Comparison of ENCODE assay signal across 15 cellular contexts in genomic region chr7:4981295-4981890, GRCh38. TPM values are rescaled to one million over a fixed set of nuclear protein-coding genes. Genes with fewer than 3 reads are reported as not detected.
DNase-seq lines count a peak whose midpoint lies in the region; ATAC-seq, FAIRE-seq and TF ChIP-seq lines count a peak whose summit lies in the region.
"Not testable (repeated sequence)": the region's sequence is repeated elsewhere in the genome, so short reads cannot be mapped to it uniquely, and the experiment has no call there.
"Had no signal": no experiment of that assay in that cellular context is flagged by ENCODE, and none has a peak within 500 bp of the region (broad histone marks: within the 10 kb centered on the region; RNA-seq: fewer than 3 reads in every experiment).

No MANE protein-coding gene starts in this region.

- not testable (repeated sequence) for H3K27me3 ChIP-seq in OCI-LY1 (ENCODE audit: insufficient read depth, low read length); K562 (ENCODE audit: control insufficient read depth in 2 of 2, insufficient read depth in 2 of 2, low read length in 2 of 2); HepG2 (ENCODE audit: control insufficient read depth in 1 of 2, insufficient read depth in 2 of 2, low read length in 2 of 2); thyroid gland

- TF ChIP-seq POLR2A in K562 (conservative IDR thresholded peaks at IDR 0.05); HepG2 (IDR thresholded peaks at IDR 0.05; ENCODE audit: insufficient read depth in 1 of 2, low read depth in 2 of 2, low read length in 2 of 2); thyroid gland (IDR thresholded peaks at IDR 0.05): not testable (repeated sequence)

- H3K79me2 ChIP-seq in OCI-LY1 (ENCODE audit: insufficient read depth, low read length), result not testable (repeated sequence)
- peaks cover 51% of the 10 kb centered on the region for H3K79me2 ChIP-seq in K562 (ENCODE audit: control insufficient read depth, insufficient read depth, low read length)
- H3K79me2 ChIP-seq in HepG2 (ENCODE audit: insufficient read depth, low read length), result peaks cover 14% of the 10 kb centered on the region

- peak; percentile 16 for DNase-seq in activated CD8-positive, alpha-beta memory T cell treated with anti-CD3 and anti-CD28 coated beads, Interleukin-2, amount 10 ng/mL, durations not matched to agents 7 days and 5 days
- DNase-seq in activated naive CD4-positive, alpha-beta T cell treated with anti-CD3 and anti-CD28 coated beads, Interleukin-2, amount 10 ng/mL, durations not matched to agents 7 days and 5 days; K562 (ENCODE audit: extremely low read depth in 1 of 4, low spot score in 3 of 4); HepG2 (ENCODE audit: low spot score): not testable (repeated sequence)
- DNase-seq in glutamatergic neuron (peak; percentile 0), thyroid gland (peak; percentile 59 to 65)

- H3K9me2 ChIP-seq in OCI-LY1 (ENCODE audit: low read depth, low read length), result not testable (repeated sequence)

- WGBS in K562 (ENCODE audit: insufficient coverage, low coverage, missing lambda C conversion rate), result 89% methylated on average over 13 of the region's 17 CpGs
- WGBS in HepG2 (ENCODE audit: low lambda C conversion rate), result 97% methylated on average over 17 of the region's 17 CpGs
- WGBS in thyroid gland, 2 donors, result 80 to 81% methylated on average over 17 of the region's 17 CpGs

- peaks cover 16% of the 10 kb centered on the region for H3K4me1 ChIP-seq in OCI-LY1 (ENCODE audit: insufficient read depth, low read length, severe bottlenecking)
- not testable (repeated sequence) for H3K4me1 ChIP-seq in K562 (replicated peaks in 1 of 2; ENCODE audit: control insufficient read depth in 2 of 2, insufficient read depth in 2 of 2, low read length in 2 of 2); HepG2 (ENCODE audit: insufficient read depth, low read length); thyroid gland

- not testable (repeated sequence) for H4K20me1 ChIP-seq in OCI-LY1 (ENCODE audit: insufficient read depth, low read length); K562 (replicated peaks; ENCODE audit: control insufficient read depth, insufficient read depth, low read length); HepG2 (ENCODE audit: insufficient read depth, low read length)

- H3K9ac ChIP-seq in OCI-LY1 (ENCODE audit: low read length); K562 (ENCODE audit: insufficient read depth in 1 of 2, low read depth in 2 of 2, low read length in 2 of 2); HepG2 (ENCODE audit: insufficient read depth, low read depth, low read length): not testable (repeated sequence)

- not testable (repeated sequence) for H3K27ac Mint-ChIP-seq in activated CD8-positive, alpha-beta memory T cell treated with anti-CD3 and anti-CD28 coated beads, Interleukin-2, amount 10 ng/mL, durations not matched to agents 7 days and 5 days; glutamatergic neuron (ENCODE audit: unreplicated experiment)
- peak overlapping the region; percentile 21 for H3K27ac Mint-ChIP-seq in activated naive CD4-positive, alpha-beta T cell treated with anti-CD3 and anti-CD28 coated beads, Interleukin-2, amount 10 ng/mL, durations not matched to agents 7 days and 5 days

- peaks cover 53% of the 10 kb centered on the region for H3K36me3 Mint-ChIP-seq in activated CD8-positive, alpha-beta memory T cell treated with anti-CD3 and anti-CD28 coated beads, Interleukin-2, amount 10 ng/mL, durations not matched to agents 7 days and 5 days
- peaks cover 65% of the 10 kb centered on the region for H3K36me3 Mint-ChIP-seq in activated naive CD4-positive, alpha-beta T cell treated with anti-CD3 and anti-CD28 coated beads, Interleukin-2, amount 10 ng/mL, durations not matched to agents 7 days and 5 days
- H3K36me3 Mint-ChIP-seq in glutamatergic neuron (ENCODE audit: unreplicated experiment), result not testable (repeated sequence)

- POLR2A ChIA-PET in K562 (lab: Yijun Ruan, JAX); HepG2 (lab: Yijun Ruan, JAX): not testable (repeated sequence)

- not testable (repeated sequence) for TF ChIP-seq RAD21 in K562 (CRISPR knock-in tag; conservative IDR thresholded peaks at IDR 0.05 in 1 of 2, IDR thresholded peaks at IDR 0.05 in 1 of 2); HepG2 (CRISPR knock-in tag; IDR thresholded peaks at IDR 0.05)

- H3K27ac ChIP-seq in OCI-LY1 (ENCODE audit: low read depth, low read length, poor library complexity, severe bottlenecking), result peak overlapping the region; percentile 35
- H3K27ac ChIP-seq in K562 (ENCODE audit: extremely low read depth, low read depth, low read length); HepG2 (ENCODE audit: extremely low read length, insufficient read depth, low read length); thyroid gland: not testable (repeated sequence)

- ATAC-seq in activated CD8-positive, alpha-beta memory T cell treated with anti-CD3 and anti-CD28 coated beads, Interleukin-2, amount 10 ng/mL, durations not matched to agents 7 days and 5 days; K562; HepG2: not testable (repeated sequence)

- H3K9me1 ChIP-seq in K562 (ENCODE audit: control insufficient read depth, insufficient read depth, low read length), result not testable (repeated sequence)

- in situ Hi-C loops in K562 (cut with MboI); HepG2 (cut with HindIII; ENCODE audit: extremely low pct_ligation_motif_present, low pct_unique_long_range_greater_than_20kb): not testable (repeated sequence)

- intact Hi-C loops in K562 (cut with micrococcal nuclease); HepG2 (cut with micrococcal nuclease; ENCODE audit: unreplicated experiment); thyroid gland (cut with DNase I): not testable (repeated sequence)

- not testable (repeated sequence) for H3K4me2 ChIP-seq in OCI-LY1 (ENCODE audit: low read length); K562 (ENCODE audit: insufficient read depth, low read length); HepG2 (ENCODE audit: low read depth, low read length)

- not testable (repeated sequence) for BruUV-seq in K562 (replicated peaks; lab: Mats Ljungman, UMichigan); HepG2 (replicated peaks; lab: Mats Ljungman, UMichigan)

- peaks cover 70% of the 10 kb centered on the region for H3K36me3 ChIP-seq in OCI-LY1 (ENCODE audit: insufficient read depth, low read length)
- H3K36me3 ChIP-seq in K562 (ENCODE audit: control insufficient read depth, insufficient read depth, low read length), result peaks cover 88% of the 10 kb centered on the region
- H3K36me3 ChIP-seq in HepG2 (replicated peaks in 1 of 2; ENCODE audit: control insufficient read depth in 1 of 2, insufficient read depth in 2 of 2, low read length in 2 of 2), result peaks cover 3 to 45% of the 10 kb centered on the region in 2 experiments; a peak in 4 of 5 replicates
- H3K36me3 ChIP-seq in thyroid gland, result peaks cover 26 to 33% of the 10 kb centered on the region in 2 donors

- not testable (repeated sequence) for H3K4me3 ChIP-seq in OCI-LY1 (ENCODE audit: low read depth, low read length, poor library complexity, severe bottlenecking); K562; HepG2 (replicated peaks in 1 of 3; ENCODE audit: insufficient read depth in 1 of 3, low read depth in 2 of 3, low read length in 3 of 3); thyroid gland (replicated peaks in 1 of 3)

- not testable (repeated sequence) for H3K27me3 Mint-ChIP-seq in activated CD8-positive, alpha-beta memory T cell treated with anti-CD3 and anti-CD28 coated beads, Interleukin-2, amount 10 ng/mL, durations not matched to agents 7 days and 5 days; activated naive CD4-positive, alpha-beta T cell treated with anti-CD3 and anti-CD28 coated beads, Interleukin-2, amount 10 ng/mL, durations not matched to agents 7 days and 5 days; glutamatergic neuron (ENCODE audit: unreplicated experiment)

- not testable (repeated sequence) for TF ChIP-seq CTCF in OCI-LY1 (IDR thresholded peaks at IDR 0.05; ENCODE audit: low read length); K562 (IDR thresholded peaks at IDR 0.05 in 2 of 3, conservative IDR thresholded peaks at IDR 0.05 in 1 of 3; ENCODE audit: insufficient read depth in 2 of 3, low read depth in 1 of 3, low read length in 3 of 3); glutamatergic neuron (IDR thresholded peaks at IDR 0.05; ENCODE audit: partially characterized antibody, unreplicated experiment); HepG2 (CRISPR knock-in tag; IDR thresholded peaks at IDR 0.05); thyroid gland (IDR thresholded peaks at IDR 0.05)

- not testable (repeated sequence) for H3K4me3 Mint-ChIP-seq in activated CD8-positive, alpha-beta memory T cell treated with anti-CD3 and anti-CD28 coated beads, Interleukin-2, amount 10 ng/mL, durations not matched to agents 7 days and 5 days; activated naive CD4-positive, alpha-beta T cell treated with anti-CD3 and anti-CD28 coated beads, Interleukin-2, amount 10 ng/mL, durations not matched to agents 7 days and 5 days; glutamatergic neuron (ENCODE audit: unreplicated experiment)

- not testable (repeated sequence) for H3F3A ChIP-seq in OCI-LY1 (ENCODE audit: insufficient read depth, low read length)

- CTCF ChIA-PET in activated CD8-positive, alpha-beta memory T cell treated with anti-CD3 and anti-CD28 coated beads, Interleukin-2, amount 10 ng/mL, durations not matched to agents 7 days and 5 days (lab: Charles Lee), result interaction anchor here (1.0 kb wide), 1 partner anchor 9 kb away, joined by 3 read pairs; no protein-coding TSS in a partner anchor
- CTCF ChIA-PET in activated naive CD4-positive, alpha-beta T cell treated with anti-CD3 and anti-CD28 coated beads, Interleukin-2, amount 10 ng/mL, durations not matched to agents 7 days and 5 days (lab: Charles Lee), result interaction anchor here (1.5 kb wide), 1 partner anchor 104 kb away, joined by 4 read pairs; no protein-coding TSS in a partner anchor
- CTCF ChIA-PET in K562 (lab: Yijun Ruan, JAX; ENCODE audit: low intra/inter-chr PET ratio); HepG2 (lab: Yijun Ruan, JAX; ENCODE audit: low intra/inter-chr PET ratio, low total read pairs): not testable (repeated sequence)

- not testable (repeated sequence) for FAIRE-seq in K562 (lab: Jason Lieb, UNC); HepG2 (lab: Jason Lieb, UNC)

- not testable (repeated sequence) for H3K9me3 ChIP-seq in OCI-LY1 (ENCODE audit: low read length); K562 (replicated peaks; ENCODE audit: control insufficient read depth, insufficient read depth, low read depth, low read length); HepG2 (ENCODE audit: low read length); thyroid gland

- not testable (repeated sequence) for H2AFZ ChIP-seq in OCI-LY1 (ENCODE audit: low read length); K562 (ENCODE audit: low read depth, low read length); HepG2 (ENCODE audit: low read length)

- H3K9me3 Mint-ChIP-seq in activated CD8-positive, alpha-beta memory T cell treated with anti-CD3 and anti-CD28 coated beads, Interleukin-2, amount 10 ng/mL, durations not matched to agents 7 days and 5 days (ENCODE audit: low read depth); activated naive CD4-positive, alpha-beta T cell treated with anti-CD3 and anti-CD28 coated beads, Interleukin-2, amount 10 ng/mL, durations not matched to agents 7 days and 5 days; glutamatergic neuron (ENCODE audit: unreplicated experiment): not testable (repeated sequence)

- TF ChIP-seq EP300 in K562 (IDR thresholded peaks at IDR 0.05; ENCODE audit: low read length); HepG2 (IDR thresholded peaks at IDR 0.05; ENCODE audit: low read depth in 2 of 2, low read length in 2 of 2); HepG2 (CRISPR knock-in tag; IDR thresholded peaks at IDR 0.05; ENCODE audit: borderline replicate concordance): not testable (repeated sequence)

- H3K4me1 Mint-ChIP-seq in activated CD8-positive, alpha-beta memory T cell treated with anti-CD3 and anti-CD28 coated beads, Interleukin-2, amount 10 ng/mL, durations not matched to agents 7 days and 5 days; glutamatergic neuron (ENCODE audit: low read depth, unreplicated experiment): not testable (repeated sequence)
- H3K4me1 Mint-ChIP-seq in activated naive CD4-positive, alpha-beta T cell treated with anti-CD3 and anti-CD28 coated beads, Interleukin-2, amount 10 ng/mL, durations not matched to agents 7 days and 5 days, result peaks cover 19% of the 10 kb centered on the region

RNA-seq across cellular contexts. Expression of gene MMD2, which starts 22.4 kb away (rescaled TPM):
- not detected for total RNA-seq in activated CD8-positive, alpha-beta memory T cell treated with anti-CD3 and anti-CD28 coated beads, Interleukin-2, amount 10 ng/mL, durations not matched to agents 7 days and 5 days
- total RNA-seq in K562 (2011; cell fraction: chromatin; rRNA removed; ENCODE audit: low replicate concordance), result not detected in 2 replicates
- not detected in 2 replicates for total RNA-seq in K562 (2011; cell fraction: nucleolus; rRNA removed)
- total RNA-seq in K562 (2011; cell fraction: nucleoplasm; rRNA removed), result not detected in 2 replicates
- 0.20 TPM in 1 of 2 replicates, not detected in the other for total RNA-seq in K562 (2014; rRNA removed)
- not detected in 2 replicates for total RNA-seq in K562 (2014; rRNA removed; fragmentation: Illumina TruSeq; extraction: Trizol)
- not detected in 2 replicates for total RNA-seq in K562 (2015; rRNA removed; fragmentation: Illumina TruSeq; extraction: Trizol)
- not detected in 2 replicates for total RNA-seq in K562 (2021)
- not detected in 2 replicates for polyA plus RNA-seq in K562 (2011; rRNA removed)
- not detected in 2 replicates for polyA plus RNA-seq in K562 (2011; cell fraction: cytosol; rRNA removed)
- polyA plus RNA-seq in K562 (2011; cell fraction: nucleus; rRNA removed), result not detected in 2 replicates
- polyA plus RNA-seq in K562 (2012), result not detected in 2 replicates
- not detected in 2 replicates for polyA plus RNA-seq in K562 (2014; fragmentation: Illumina TruSeq; extraction: Trizol)
- not detected for polyA plus RNA-seq in K562 (2014; fragmentation: Nextera tagmentation; extraction: Ambion mirVana)
- polyA plus RNA-seq in K562 (2014; rRNA removed), result not detected in 2 replicates
- polyA minus RNA-seq in K562 (2011; rRNA and poly(A)+ RNA removed), result not detected in 2 replicates
- not detected in 2 replicates for polyA minus RNA-seq in K562 (2011; cell fraction: cytosol; rRNA and poly(A)+ RNA removed)
- polyA minus RNA-seq in K562 (2011; cell fraction: nucleus; rRNA and poly(A)+ RNA removed), result not detected in 2 replicates
- total RNA-seq in glutamatergic neuron (ENCODE audit: unreplicated experiment), result 0.47 TPM
- total RNA-seq in HepG2 (2016; rRNA removed; fragmentation: Illumina TruSeq; extraction: Trizol), result not detected in 2 replicates
- total RNA-seq in HepG2 (2016; cell fraction: cytosol; rRNA removed; fragmentation: Illumina TruSeq; extraction: Trizol; ENCODE audit: low read depth), result not detected in 2 replicates
- total RNA-seq in HepG2 (2016; cell fraction: insoluble cytoplasmic fraction; rRNA removed; fragmentation: Illumina TruSeq; extraction: Trizol), result not detected in 2 replicates
- not detected in 2 replicates for total RNA-seq in HepG2 (2016; cell fraction: membrane; rRNA removed; fragmentation: Illumina TruSeq; extraction: Trizol)
- not detected in 2 replicates for total RNA-seq in HepG2 (2016; cell fraction: nucleus; rRNA removed; fragmentation: Illumina TruSeq; extraction: Trizol)
- not detected in 2 replicates for polyA plus RNA-seq in HepG2 (2011; rRNA removed)
- polyA plus RNA-seq in HepG2 (2011; cell fraction: cytosol; rRNA removed), result not detected in 2 replicates
- polyA plus RNA-seq in HepG2 (2011; cell fraction: nucleus; rRNA removed), result not detected in 2 replicates
- polyA plus RNA-seq in HepG2 (2012), result not detected in 2 replicates
- polyA plus RNA-seq in HepG2 (2016; cell fraction: cytosol; fragmentation: Illumina TruSeq; extraction: Trizol; ENCODE audit: low read depth), result not detected in 2 replicates
- not detected in 2 replicates for polyA plus RNA-seq in HepG2 (2016; cell fraction: insoluble cytoplasmic fraction; fragmentation: Illumina TruSeq; extraction: Trizol; ENCODE audit: low read depth)
- not detected in 2 replicates for polyA plus RNA-seq in HepG2 (2016; cell fraction: membrane; fragmentation: Illumina TruSeq; extraction: Trizol; ENCODE audit: low read depth)
- polyA plus RNA-seq in HepG2 (2016; cell fraction: nucleus; fragmentation: Illumina TruSeq; extraction: Trizol; ENCODE audit: insufficient read depth, low read depth), result not detected in 2 replicates
- polyA minus RNA-seq in HepG2 (2011; rRNA and poly(A)+ RNA removed; ENCODE audit: low replicate concordance), result not detected in 2 replicates
- polyA minus RNA-seq in HepG2 (2011; cell fraction: cytosol; rRNA and poly(A)+ RNA removed), result not detected in 2 replicates
- polyA minus RNA-seq in HepG2 (2011; cell fraction: nucleus; rRNA and poly(A)+ RNA removed), result not detected in 2 replicates
- under 1 TPM in 1 of 4 donors, not detected in 3; 0.13 TPM for total RNA-seq in thyroid gland
- total RNA-seq: A673; Calu3; CD4-positive, alpha-beta memory T cell; H7; HFFc6; HT1080 had no signal
- polyA plus RNA-seq: AG04450; CD14-positive monocyte; CD4-positive, alpha-beta memory T cell had no signal
